Comparison of ENCODE assay signal across 8 cellular contexts in genomic region chr6:28838634-28839442, GRCh38.
DNase-seq lines count a peak whose midpoint lies in the region; ATAC-seq, FAIRE-seq and TF ChIP-seq lines count a peak whose summit lies in the region.

No MANE protein-coding gene starts in this region.

- H3K9me3 ChIP-seq in astrocyte (ENCODE audit: insufficient read depth, low read depth, low read length) = no peaks in the 10 kb centered on the region
- no peaks in the 10 kb centered on the region for H3K9me3 ChIP-seq in uterus

- intact Hi-C loops in uterus (cut with DNase I; ENCODE audit: low total_unique reads) = loop anchor here (10.0 kb wide), 1 partner anchor 176 kb away; no protein-coding TSS in a partner anchor

- H3K36me3 Mint-ChIP-seq in astrocyte (ENCODE audit: low read depth, unreplicated experiment) = no peaks in the 10 kb centered on the region

- H3K9me3 Mint-ChIP-seq in astrocyte (ENCODE audit: unreplicated experiment) = peaks cover 3% of the 10 kb centered on the region

- H2AFZ ChIP-seq in astrocyte (ENCODE audit: low read depth, low read length) = peak overlapping the region; percentile 83

- peak overlapping the region; percentile 74 for H3K9ac ChIP-seq in astrocyte (ENCODE audit: low read length)
- H3K9ac ChIP-seq in rectal smooth muscle tissue (ENCODE audit: low read length) = no peak overlapping the region

- no peaks in the 10 kb centered on the region for H3K4me1 Mint-ChIP-seq in astrocyte (ENCODE audit: low read depth, unreplicated experiment)

- H3K79me2 ChIP-seq in astrocyte (ENCODE audit: insufficient read depth, low read length) = no peaks in the 10 kb centered on the region

- TF ChIP-seq CTCF in GM12874 (IDR thresholded peaks at IDR 0.05; ENCODE audit: insufficient read depth, low read depth, low read length) = peak; percentile 79
- TF ChIP-seq CTCF in astrocyte (IDR thresholded peaks at IDR 0.05; ENCODE audit: insufficient read depth, low read depth, low read length) = peak; percentile 51
- TF ChIP-seq CTCF in uterus (IDR thresholded peaks at IDR 0.05) = peak; percentile 25 to 58 (median 39)

- no peak overlapping the region for H3K27ac ChIP-seq in astrocyte (ENCODE audit: low read depth, low read length)
- H3K27ac ChIP-seq in rectal smooth muscle tissue (ENCODE audit: low read depth, low read length) = peak overlapping the region; percentile 59
- H3K27ac ChIP-seq in uterus = peak overlapping the region; percentile 76 to 78

- peaks cover 7% of the 10 kb centered on the region for H3K4me1 ChIP-seq in astrocyte (ENCODE audit: insufficient read depth, low read length)
- no peaks in the 10 kb centered on the region for H3K4me1 ChIP-seq in rectal smooth muscle tissue (ENCODE audit: control insufficient read depth, insufficient read depth, low read length)
- H3K4me1 ChIP-seq in uterus = no peaks in the 10 kb centered on the region

- H3K4me3 ChIP-seq in astrocyte (ENCODE audit: insufficient read depth, low read depth, low read length) = peak overlapping the region; percentile 86
- peak overlapping the region; percentile 86 for H3K4me3 ChIP-seq in rectal smooth muscle tissue (ENCODE audit: low read length)
- H3K4me3 ChIP-seq in uterus = peak overlapping the region; percentile 55 to 58

- DNase-seq in NCI-H1930 (lab: John Stamatoyannopoulos, UW) (peak; percentile 82 to 85), T-helper 22 cell (ENCODE audit: low read depth) (peak; percentile 48), astrocyte (ENCODE audit: low read depth) (peak; percentile 68), hepatic stellate cell (ENCODE audit: low spot score) (peak; percentile 80), uterus (peak; percentile 77 to 81)

- H3K4me2 ChIP-seq in astrocyte (ENCODE audit: low read length) = peak overlapping the region; percentile 90

- H3K36me3 ChIP-seq in astrocyte (ENCODE audit: insufficient read depth, low read length) (no peaks in the 10 kb centered on the region), rectal smooth muscle tissue (ENCODE audit: control insufficient read depth, insufficient read depth, low read length) (no peaks in the 10 kb centered on the region), uterus (no peaks in the 10 kb centered on the region)

- TF ChIP-seq POLR2A in uterus (IDR thresholded peaks at IDR 0.05) = no peak

- H3K27me3 ChIP-seq in astrocyte (ENCODE audit: insufficient read depth, low read length) (no peaks in the 10 kb centered on the region), rectal smooth muscle tissue (ENCODE audit: control insufficient read depth, insufficient read depth, low read length) (peaks cover 1% of the 10 kb centered on the region), uterus (peaks cover 0 to 9% of the 10 kb centered on the region in 2 donors)

- FAIRE-seq in astrocyte (lab: Jason Lieb, UNC) = no peak

- peaks cover 15% of the 10 kb centered on the region for H3K27me3 Mint-ChIP-seq in astrocyte (ENCODE audit: low read depth, unreplicated experiment)

- no peaks in the 10 kb centered on the region for H4K20me1 ChIP-seq in astrocyte (ENCODE audit: insufficient read depth, low read length)

- ATAC-seq in HG02938 (IDR thresholded peaks at IDR 0.05; ENCODE audit: unreplicated experiment) = peak; percentile 57

- peak overlapping the region; percentile 96 for H3K4me3 Mint-ChIP-seq in astrocyte (ENCODE audit: unreplicated experiment)

- peak overlapping the region; percentile 86 for H3K27ac Mint-ChIP-seq in astrocyte (ENCODE audit: unreplicated experiment)
